ENCODE assay signal across 19 cellular contexts in genomic region chr18:49591271-49591670, GRCh38. TPM values are rescaled to one million over a fixed set of nuclear protein-coding genes. Genes with fewer than 3 reads are reported as not detected.
DNase-seq lines count a peak whose midpoint lies in the region; ATAC-seq and TF ChIP-seq lines count a peak whose summit lies in the region.
"Had no signal": no experiment of that assay in that cellular context is flagged by ENCODE, and none has a peak within 500 bp of the region (broad histone marks: within the 10 kb centered on the region; RNA-seq: fewer than 3 reads in every experiment).

No MANE protein-coding gene starts in this region.

- DNase-seq in COLO668 (lab: John Stamatoyannopoulos, UW; ENCODE audit: unreplicated experiment) (peak; percentile 72), NCI-H1105 (lab: John Stamatoyannopoulos, UW) (peak; percentile 61), RPMI8226 (peak; percentile 50), left lobe of liver (ENCODE audit: low spot score) (no peak), uterus (no peak), NCI-H524 treated with DMSO at 0.1 percent for 48 hours (lab: John Stamatoyannopoulos, UW) (no peak)
- DNase-seq in stimulated activated naive CD4-positive, alpha-beta T cell (lab: John Stamatoyannopoulos, UW): no peak
- DNase-seq: activated CD4-positive, alpha-beta memory T cell treated with anti-CD3 and anti-CD28 coated beads for 36 hours; activated gamma-delta T cell; brain microvascular endothelial cell; cortex of kidney; endodermal cell; HCEC 1CT; NCI-H510A treated with DMSO at 0.1 percent for 48 hours; nephron progenitor cell; sigmoid colon had no signal

- no peaks in the 10 kb centered on the region for H3K4me1 ChIP-seq in uterus
- H3K4me1 ChIP-seq: parathyroid adenoma, sigmoid colon had no signal

- TF ChIP-seq CTCF in uterus (IDR thresholded peaks at IDR 0.05): no peak

- intact Hi-C loops in uterus (cut with DNase I; ENCODE audit: low total_unique reads): no loop called here

- TF ChIP-seq POLR2A in uterus (IDR thresholded peaks at IDR 0.05): no peak

- no peaks in the 10 kb centered on the region for H3K36me3 ChIP-seq in uterus
- H3K36me3 ChIP-seq: brain microvascular endothelial cell, sigmoid colon had no signal

- no peak overlapping the region for H3K27ac ChIP-seq in uterus
- H3K27ac ChIP-seq: brain microvascular endothelial cell, parathyroid adenoma, sigmoid colon had no signal

- no peaks in the 10 kb centered on the region for H3K9me3 ChIP-seq in uterus
- H3K9me3 ChIP-seq: sigmoid colon had no signal

- ATAC-seq in left lobe of liver (peak; percentile 33), HG03045 (IDR thresholded peaks at IDR 0.05; ENCODE audit: unreplicated experiment) (no peak)
- ATAC-seq: K562 had no signal

- H3K27me3 ChIP-seq in uterus: no peaks in the 10 kb centered on the region
- H3K27me3 ChIP-seq: brain microvascular endothelial cell, sigmoid colon had no signal

- H3K4me3 ChIP-seq in uterus: no peak overlapping the region
- H3K4me3 ChIP-seq: K562, sigmoid colon had no signal

RNA-seq across cellular contexts. Expression of gene LIPG, which starts 29.4 kb away (rescaled TPM):
- total RNA-seq in left lobe of liver: 89.4 TPM
- 1 to 10 TPM in 1 of 4 donors, not detected in 3; 8.0 TPM for total RNA-seq in uterus

Comparison
In these comparisons a context has a peak if more than half of its experiments do, and no peak if none do; other contexts are left out.
1. DNase-seq: peak in COLO668 (single experiment), NCI-H1105 (single experiment) and RPMI8226 (single experiment); none in left lobe of liver (single experiment), uterus (0 of 2), NCI-H524 treated with DMSO at 0.1 percent for 48 hours (single experiment) and stimulated activated naive CD4-positive, alpha-beta T cell (0 of 6).
2. RNA of gene LIPG, which starts 29.4 kb away (total RNA-seq): 89.4 TPM in left lobe of liver (single experiment); 8.0 TPM in uterus; every median in the first group is over 10 times any median in the second.